Comparison of ENCODE assay signal across 22 cellular contexts in genomic region chr11:11572386-11572785, GRCh38. TPM values are rescaled to one million over a fixed set of nuclear protein-coding genes. Genes with fewer than 3 reads are reported as not detected.
DNase-seq lines count a peak whose midpoint lies in the region; ATAC-seq and TF ChIP-seq lines count a peak whose summit lies in the region.
"Had no signal": no experiment of that assay in that cellular context is flagged by ENCODE, and none has a peak within 500 bp of the region (broad histone marks: within the 10 kb centered on the region; RNA-seq: fewer than 3 reads in every experiment).

No MANE protein-coding gene starts in this region.

- no peak overlapping the region for H3K4me2 ChIP-seq in smooth muscle cell

- no peak for TF ChIP-seq CTCF in AG04450 (IDR thresholded peaks at IDR 0.05; ENCODE audit: low read depth, low read length)
- TF ChIP-seq CTCF in coronary artery (IDR thresholded peaks at IDR 0.05): no peak
- no peak for TF ChIP-seq CTCF in smooth muscle cell (IDR thresholded peaks at IDR 0.05; ENCODE audit: borderline replicate concordance, insufficient read depth, poor library complexity, severe bottlenecking)

- H4K20me1 ChIP-seq in smooth muscle cell (ENCODE audit: low read depth): no peaks in the 10 kb centered on the region

- H3K4me3 ChIP-seq in AG04450 (ENCODE audit: low read depth, low read length): no peak overlapping the region
- H3K4me3 ChIP-seq in MG63: no peak overlapping the region
- H3K4me3 ChIP-seq in coronary artery: no peak overlapping the region
- no peak overlapping the region for H3K4me3 ChIP-seq in smooth muscle cell

- H3F3A ChIP-seq in smooth muscle cell (ENCODE audit: low read depth): no peaks in the 10 kb centered on the region

- no peak for ATAC-seq in HG03039 (IDR thresholded peaks at IDR 0.05; ENCODE audit: unreplicated experiment)

- no peaks in the 10 kb centered on the region for H3K79me2 ChIP-seq in smooth muscle cell (ENCODE audit: low read depth)

- H3K9ac ChIP-seq in smooth muscle cell (ENCODE audit: low read depth): no peak overlapping the region

- H3K4me1 ChIP-seq in smooth muscle cell (ENCODE audit: low read depth): no peaks in the 10 kb centered on the region

- H3K27me3 ChIP-seq in AG04450 (ENCODE audit: control insufficient read depth, insufficient read depth, low read length) (no peaks in the 10 kb centered on the region), MG63 (no peaks in the 10 kb centered on the region), smooth muscle cell (ENCODE audit: low read depth) (no peaks in the 10 kb centered on the region)

- 86% methylated on average over 7 of the region's 7 CpGs for WGBS in smooth muscle cell (ENCODE audit: low lambda C conversion rate)

- CTCF ChIA-PET in AG04450 (lab: Charles Lee): interaction anchor here (1.0 kb wide), 1 partner anchor 10 kb away, joined by 3 read pairs; no protein-coding TSS in a partner anchor

- H3K9me3 ChIP-seq in AG04450 (ENCODE audit: control insufficient read depth, insufficient read depth, low read length) (no peaks in the 10 kb centered on the region; the same call in 1 of the 2 replicates), MG63 (no peaks in the 10 kb centered on the region), smooth muscle cell (replicated peaks; ENCODE audit: low read depth) (no peaks in the 10 kb centered on the region)

- POLR2A ChIA-PET in AG04450 (lab: Yijun Ruan, JAX): interaction anchor here (0.5 to 1.1 kb wide), 2 partner anchors 12 to 37 kb away, joined by 3 to 6 read pairs; no protein-coding TSS in a partner anchor

- peak; percentile 27 for DNase-seq in AG04450 (ENCODE audit: low read depth, low spot score)
- peak; percentile 83 for DNase-seq in MG63
- DNase-seq in coronary artery (ENCODE audit: low spot score): peak; percentile 62
- peak; percentile 15 for DNase-seq in islet precursor cell
- no peak for DNase-seq in smooth muscle cell (lab: John Stamatoyannopoulos, UW; ENCODE audit: unreplicated experiment)
- no peak for DNase-seq in SW 1271 (lab: John Stamatoyannopoulos, UW)
- no peak for DNase-seq in stimulated activated naive CD4-positive, alpha-beta T cell treated with Interleukin-2 at 50 U/mL for 16 hours (lab: John Stamatoyannopoulos, UW)
- DNase-seq: ACHN, GDM1, H9, HFFc6, Karpas-422, NCI-H1694, NCI-H2081, NCI-H2171, NCI-H345, NCI-H526, Right ventricle myocardium superior had no signal

- H3K36me3 ChIP-seq in MG63: no peaks in the 10 kb centered on the region; the same call in 1 of the 2 replicates
- H3K36me3 ChIP-seq in smooth muscle cell (ENCODE audit: low read depth): no peaks in the 10 kb centered on the region

- H3K27ac ChIP-seq in AG04450 (ENCODE audit: low read depth, low read length) (no peak overlapping the region), coronary artery (peak overlapping the region; percentile 67 to 69), smooth muscle cell (ENCODE audit: low read depth) (no peak overlapping the region)
- H3K27ac ChIP-seq: 22Rv1, C4-2B had no signal

- no peak overlapping the region for H2AFZ ChIP-seq in smooth muscle cell (ENCODE audit: low read depth)

RNA-seq across cellular contexts. Expression of gene GALNT18, which starts 49.4 kb away (rescaled TPM):
- polyA plus RNA-seq in AG04450 (2011; rRNA removed) (4.8 and 6.0 TPM in 2 replicates), smooth muscle cell (16.3 and 16.6 TPM in 2 replicates)
- polyA minus RNA-seq in AG04450 (2011; rRNA and poly(A)+ RNA removed): 6.2 and 6.5 TPM in 2 replicates
- 12.9 and 25.3 TPM in 2 replicates for total RNA-seq in MG63 (2014; rRNA removed; shearing (Covaris generic); ENCODE audit: low replicate concordance)
- 11.2 and 11.5 TPM in 2 replicates for total RNA-seq in smooth muscle cell
- polyA plus RNA-seq: IgD-negative memory B cell had no signal

Comparison
In these comparisons a context has a peak if more than half of its experiments do, and no peak if none do; other contexts are left out.
1. DNase-seq: peak in AG04450 (single experiment), MG63 (single experiment), coronary artery (single experiment) and islet precursor cell (single experiment); none in smooth muscle cell (single experiment), SW 1271 (0 of 2) and stimulated activated naive CD4-positive, alpha-beta T cell treated with Interleukin-2 at 50 U/mL for 16 hours (single experiment).
2. H3K27ac ChIP-seq: peak in coronary artery (2 of 2); none in AG04450 (single experiment) and smooth muscle cell (single experiment).